ENCODE assay signal across 12 cellular contexts in genomic region chr10:29692121-29692539, GRCh38. TPM values are rescaled to one million over a fixed set of nuclear protein-coding genes. Genes with fewer than 3 reads are reported as not detected.
DNase-seq lines count a peak whose midpoint lies in the region; TF ChIP-seq lines count a peak whose summit lies in the region.
"Had no signal": no experiment of that assay in that cellular context is flagged by ENCODE, and none has a peak within 500 bp of the region (broad histone marks: within the 10 kb centered on the region; RNA-seq: fewer than 3 reads in every experiment).

No MANE protein-coding gene starts in this region.

- H3K23ac ChIP-seq in neuronal stem cell (ENCODE audit: low read depth, low read length, poor library complexity), result no peak overlapping the region

- H3K4me3 ChIP-seq in hepatocyte (no peak overlapping the region), skeletal muscle tissue (ENCODE audit: low read length in 3 of 3) (no peak overlapping the region), neuronal stem cell (ENCODE audit: low read length in 2 of 2) (no peak overlapping the region)

- H3K18ac ChIP-seq in neuronal stem cell (ENCODE audit: low read length), result no peak overlapping the region

- H3K4me1 ChIP-seq in hepatocyte (ENCODE audit: insufficient read depth) (peaks cover 11% of the 10 kb centered on the region), skeletal muscle tissue (ENCODE audit: control insufficient read depth in 3 of 3, insufficient read depth in 3 of 3, low read length in 3 of 3) (peaks cover 10 to 22% (median 11%) of the 10 kb centered on the region in 3 donors), neuronal stem cell (ENCODE audit: control insufficient read depth in 2 of 2, insufficient read depth in 1 of 2, low read depth in 1 of 2, low read length in 2 of 2) (peaks cover 6 to 9% of the 10 kb centered on the region in 2 donors)

- no TSS peak for BruUV-seq in MCF 10A (replicated peaks; lab: Mats Ljungman, UMichigan)

- DNase-seq in HT1080 (ENCODE audit: low read depth) (peak; percentile 44), MCF 10A (ENCODE audit: unreplicated experiment) (no peak), hepatocyte (ENCODE audit: low spot score) (no peak), NCI-H345 (lab: John Stamatoyannopoulos, UW) (no peak), neuronal stem cell (ENCODE audit: low spot score) (no peak), SKM-1 treated with dmso at 0.1 percent for 144 hours (lab: John Stamatoyannopoulos, UW; ENCODE audit: unreplicated experiment) (no peak), amniotic stem cell (lab: John Stamatoyannopoulos, UW) (no peak)
- DNase-seq: activated gamma-delta T cell treated with Interleukin-2 at 50 U/mL for 16 hours, DMS79, head of caudate nucleus, substantia nigra had no signal

- CTCF ChIA-PET in MCF 10A (lab: Yijun Ruan, JAX), result no interaction called here

- intact Hi-C loops in MCF 10A (cut with micrococcal nuclease), result no loop called here

- no peak overlapping the region for H4K8ac ChIP-seq in neuronal stem cell (ENCODE audit: low read depth, low read length)

- peak overlapping the region in 2 of 3 donors; percentile 1 to 10 for H3K9ac ChIP-seq in skeletal muscle tissue (ENCODE audit: low read depth in 1 of 3, low read length in 3 of 3)
- H3K9ac ChIP-seq in neuronal stem cell (ENCODE audit: low read depth, low read length, poor library complexity), result no peak overlapping the region

- H3K27me3 Mint-ChIP-seq in MCF 10A (ENCODE audit: insufficient read depth, unreplicated experiment), result no peaks in the 10 kb centered on the region

- no peaks in the 10 kb centered on the region for H3K27me3 ChIP-seq in hepatocyte
- H3K27me3 ChIP-seq in skeletal muscle tissue (ENCODE audit: control insufficient read depth in 3 of 3, insufficient read depth in 3 of 3, low read length in 3 of 3), result no peaks in the 10 kb centered on the region
- no peaks in the 10 kb centered on the region for H3K27me3 ChIP-seq in neuronal stem cell (ENCODE audit: control insufficient read depth in 3 of 3, insufficient read depth in 3 of 3, low read depth in 1 of 3, low read length in 3 of 3)

- peaks cover 3% of the 10 kb centered on the region for H3K79me1 ChIP-seq in neuronal stem cell (ENCODE audit: low read depth, low read length)

- no peak overlapping the region for H2BK5ac ChIP-seq in neuronal stem cell (ENCODE audit: low read length)

- H3K9me3 ChIP-seq in hepatocyte (ENCODE audit: low read depth) (no peaks in the 10 kb centered on the region), skeletal muscle tissue (ENCODE audit: control insufficient read depth in 3 of 3, low read length in 3 of 3) (no peaks in the 10 kb centered on the region), neuronal stem cell (replicated peaks in 1 of 2; ENCODE audit: control insufficient read depth in 2 of 2, insufficient read depth in 1 of 2, low read depth in 1 of 2, low read length in 2 of 2) (no peaks in the 10 kb centered on the region)

- H3K36me3 Mint-ChIP-seq in MCF 10A (ENCODE audit: insufficient read depth, unreplicated experiment), result no peaks in the 10 kb centered on the region

- WGBS in hepatocyte (ENCODE audit: low lambda C conversion rate, missing lambda C conversion rate), result 77% methylated on average over 5 of the region's 5 CpGs
- no CpG with 5 or more reads among the region's 5 CpGs for WGBS in neuronal stem cell (ENCODE audit: extremely low coverage in 2 of 2, insufficient read length in 2 of 2, insufficient replicate concordance in 1 of 2), 2 donors

- no peak overlapping the region for H3K14ac ChIP-seq in neuronal stem cell (ENCODE audit: low read length)

- no peaks in the 10 kb centered on the region for H3K9me3 Mint-ChIP-seq in MCF 10A (ENCODE audit: unreplicated experiment)

- no peaks in the 10 kb centered on the region for H3K9me2 ChIP-seq in hepatocyte (replicated peaks; ENCODE audit: insufficient read depth)

- no peak overlapping the region for H3K4ac ChIP-seq in neuronal stem cell (ENCODE audit: low read length)

- no peak overlapping the region for H2BK12ac ChIP-seq in neuronal stem cell (ENCODE audit: low read length)

- H3K27ac Mint-ChIP-seq in MCF 10A (ENCODE audit: low read depth, unreplicated experiment), result peak overlapping the region; percentile 76

- H4K20me1 ChIP-seq in hepatocyte (ENCODE audit: insufficient read depth, poor library complexity, severe bottlenecking), result peaks cover 12% of the 10 kb centered on the region

- H3K27ac ChIP-seq in hepatocyte, result peak overlapping the region; percentile 70
- peak overlapping the region; percentile 64 for H3K27ac ChIP-seq in skeletal muscle tissue (ENCODE audit: low read depth, low read length)
- H3K27ac ChIP-seq in neuronal stem cell (replicated peaks; ENCODE audit: low read length), result no peak overlapping the region

- H2BK120ac ChIP-seq in neuronal stem cell (ENCODE audit: low read depth, low read length), result no peak overlapping the region

- no peak overlapping the region for H2AFZ ChIP-seq in hepatocyte
- H2AFZ ChIP-seq in neuronal stem cell (ENCODE audit: low read length), result no peak overlapping the region

- POLR2A ChIA-PET in MCF 10A (lab: Yijun Ruan, JAX), result no interaction called here

- no peak overlapping the region for H4K91ac ChIP-seq in neuronal stem cell (ENCODE audit: low read depth, low read length, poor library complexity)

- H2BK15ac ChIP-seq in neuronal stem cell (ENCODE audit: low read length), result no peak overlapping the region

- H3K4me2 ChIP-seq in hepatocyte (peak overlapping the region; percentile 43), neuronal stem cell (ENCODE audit: insufficient read depth, low read length, poor library complexity, severe bottlenecking) (no peak overlapping the region)

- H3K79me2 ChIP-seq in hepatocyte, result peaks cover 44% of the 10 kb centered on the region

- H3K4me3 Mint-ChIP-seq in MCF 10A (ENCODE audit: unreplicated experiment), result no peak overlapping the region

- no peak for TF ChIP-seq CTCF in MCF 10A (IDR thresholded peaks at IDR 0.05; ENCODE audit: unreplicated experiment)
- TF ChIP-seq CTCF in hepatocyte (IDR thresholded peaks at IDR 0.05; ENCODE audit: poor library complexity), result no peak

- peaks cover 18% of the 10 kb centered on the region for H3K4me1 Mint-ChIP-seq in MCF 10A (ENCODE audit: insufficient read depth, unreplicated experiment)

- H2AK5ac ChIP-seq in neuronal stem cell (ENCODE audit: low read depth, low read length), result no peak overlapping the region

- H3K36me3 ChIP-seq in hepatocyte (replicated peaks; ENCODE audit: insufficient read depth, low read depth), result no peaks in the 10 kb centered on the region
- H3K36me3 ChIP-seq in skeletal muscle tissue (ENCODE audit: control insufficient read depth in 3 of 3, insufficient read depth in 3 of 3, low read length in 3 of 3), result no peaks in the 10 kb centered on the region
- H3K36me3 ChIP-seq in neuronal stem cell (replicated peaks in 1 of 2; ENCODE audit: control insufficient read depth in 2 of 2, insufficient read depth in 2 of 2, low read length in 2 of 2), result no peaks in the 10 kb centered on the region

RNA-seq across cellular contexts. Expression of gene SVIL, which starts 57.4 kb away (rescaled TPM):
- 8.0 and 8.2 TPM in 2 replicates for total RNA-seq in HT1080 (2014; rRNA removed; shearing (Covaris generic))
- polyA plus RNA-seq in HT1080 (2015; cell fraction: cytosol; rRNA removed), result 1.8 TPM in 2 replicates
- polyA plus RNA-seq in HT1080 (2015; cell fraction: nucleus; rRNA removed), result 20.3 and 21.3 TPM in 2 replicates
- total RNA-seq in MCF 10A (2022) (43.3 and 51.9 TPM in 2 replicates), hepatocyte (24.3 and 24.4 TPM in 2 replicates), skeletal muscle tissue (153 TPM)
- polyA plus RNA-seq in hepatocyte, result 36.5 and 64.2 TPM in 2 replicates
- polyA plus RNA-seq in neuronal stem cell (2013, experiment 1 of 2), result 26.6 TPM
- 28.1 TPM for polyA plus RNA-seq in neuronal stem cell (2013, experiment 2 of 2)
